ENCODE assay signal across 16 cellular contexts in genomic region chr20:63540417-63541186, GRCh38. TPM values are rescaled to one million over a fixed set of nuclear protein-coding genes. Genes with fewer than 3 reads are reported as not detected.
DNase-seq lines count a peak whose midpoint lies in the region; TF ChIP-seq lines count a peak whose summit lies in the region.
"Had no signal": no experiment of that assay in that cellular context is flagged by ENCODE, and none has a peak within 500 bp of the region (broad histone marks: within the 10 kb centered on the region; RNA-seq: fewer than 3 reads in every experiment).

No MANE protein-coding gene starts in this region.

- H3K4me3 ChIP-seq in fibroblast of the aortic adventitia (ENCODE audit: low read depth, low read length) = no peak overlapping the region
- H3K4me3 ChIP-seq: left ventricle myocardium inferior had no signal

- peak; percentile 68 for DNase-seq in AG08396 (ENCODE audit: low spot score)
- DNase-seq in EH (ENCODE audit: low read depth) = peak; percentile 44
- DNase-seq in RKO (ENCODE audit: low spot score) = peak; percentile 32
- DNase-seq in fibroblast of the aortic adventitia (ENCODE audit: low read depth) = peak; percentile 8
- no peak for DNase-seq in DMS153 (lab: John Stamatoyannopoulos, UW)
- DNase-seq in NCI-H2171 treated with DMSO at 0.1 percent for 48 hours (lab: John Stamatoyannopoulos, UW) = no peak
- no peak for DNase-seq in GM19240 (ENCODE audit: insufficient read length, low spot score)
- DNase-seq in NCI-H748 treated with DMSO at 0.1 percent for 48 hours (lab: John Stamatoyannopoulos, UW) = no peak
- DNase-seq: activated CD8-positive, alpha-beta memory T cell treated with anti-CD3 and anti-CD28 coated beads, Interleukin-2, amount 50 U/mL, for 4 hours; central memory CD4-positive, alpha-beta T cell; left ventricle myocardium inferior; NCI-H2107; stimulated activated CD4-positive, alpha-beta T cell treated with anti-CD3 and anti-CD28 coated beads, Interleukin-4, amount 100 ng/mL, for 24 hours had no signal

- TF ChIP-seq CTCF in fibroblast of the aortic adventitia (IDR thresholded peaks at IDR 0.05; ENCODE audit: insufficient read depth, low read length) = no peak

RNA-seq across cellular contexts. Expression of gene PTK6, which starts 3.4 kb away (rescaled TPM):
- not detected in 2 replicates for total RNA-seq in fibroblast of the aortic adventitia (ENCODE audit: low replicate concordance)
- total RNA-seq: left ventricle myocardium inferior, SK-MEL-5 had no signal

RNA-seq across cellular contexts. Expression of gene SRMS, which starts 6.9 kb away (rescaled TPM):
- total RNA-seq in fibroblast of the aortic adventitia (ENCODE audit: low replicate concordance) = not detected in 2 replicates
- total RNA-seq: activated naive CD4-positive, alpha-beta T cell treated with anti-CD3 and anti-CD28 coated beads, Interleukin-2, amount 50 U/mL, for 72 hours; left ventricle myocardium inferior; natural killer cell treated with Interleukin-12 subunit alpha and Interleukin-12 subunit beta and Interleukin-15 and Interleukin-18, amount 100 ng/mL, for 72 hours; SK-MEL-5 had no signal

RNA-seq across cellular contexts. Expression of gene FNDC11, which starts 13.4 kb away (rescaled TPM):
- total RNA-seq in fibroblast of the aortic adventitia (ENCODE audit: low replicate concordance) = 0.25 and 0.45 TPM in 2 replicates
- total RNA-seq: SK-MEL-5 had no signal

RNA-seq across cellular contexts. Expression of gene PPDPF, which starts 20.0 kb away (rescaled TPM):
- total RNA-seq in fibroblast of the aortic adventitia (ENCODE audit: low replicate concordance) = 35.3 and 97.0 TPM in 2 replicates

RNA-seq across cellular contexts. Expression of gene HELZ2, which starts 33.4 kb away (rescaled TPM):
- total RNA-seq in fibroblast of the aortic adventitia (ENCODE audit: low replicate concordance) = 20.9 and 27.0 TPM in 2 replicates

Comparison
In these comparisons a context has a peak if more than half of its experiments do, and no peak if none do; other contexts are left out.
1. DNase-seq: peak in AG08396 (single experiment), EH (single experiment), RKO (single experiment) and fibroblast of the aortic adventitia (single experiment); none in DMS153 (single experiment), NCI-H2171 treated with DMSO at 0.1 percent for 48 hours (single experiment), GM19240 (single experiment) and NCI-H748 treated with DMSO at 0.1 percent for 48 hours (single experiment).